ENCODE assay signal across 8 cellular contexts in genomic region chr12:113048716-113049127, GRCh38. TPM values are rescaled to one million over a fixed set of nuclear protein-coding genes. Genes with fewer than 3 reads are reported as not detected.
A peak's percentile ranks its signal among the peaks of the same experiment; 100 is the strongest.
DNase-seq lines count a peak whose midpoint lies in the region; ATAC-seq and TF ChIP-seq lines count a peak whose summit lies in the region.

No MANE protein-coding gene starts in this region.

- DNase-seq in DMS153 treated with DMSO at 0.1 percent for 48 hours (lab: John Stamatoyannopoulos, UW; ENCODE audit: unreplicated experiment) (peak; percentile 34), KG1 (lab: John Stamatoyannopoulos, UW) (peak; percentile 35), PC-3 (peak; percentile 84), fibroblast of gingiva (ENCODE audit: low read depth) (peak; percentile 50), tibial nerve (ENCODE audit: low spot score in 2 of 2) (peak; percentile 17 to 88), GOT3 (lab: John Stamatoyannopoulos, UW) (no peak)
- peak; percentile 48 for DNase-seq in activated T-cell treated with anti-CD3 and anti-CD28 coated beads, Interleukin-2, amount 50 U/mL, for 1 hour

- intact Hi-C loops in PC-3 (cut with micrococcal nuclease), result loop anchor here (1.0 kb wide), 3 partner anchors 50 to 126 kb away; no protein-coding TSS in a partner anchor

- TF ChIP-seq CTCF in PC-3 (conservative IDR thresholded peaks at IDR 0.05; ENCODE audit: low read depth, low read length), result peak; percentile 93
- TF ChIP-seq CTCF in neutrophil (IDR thresholded peaks at IDR 0.05), result peak; percentile 36
- peak; percentile 74 to 94 (median 79) for TF ChIP-seq CTCF in tibial nerve (IDR thresholded peaks at IDR 0.05)

- H3K27me3 ChIP-seq in PC-3 (ENCODE audit: low read length) (peaks cover 32% of the 10 kb centered on the region), neutrophil (peaks cover 24% of the 10 kb centered on the region), tibial nerve (no peaks in the 10 kb centered on the region)

- no peak overlapping the region for H3K27ac ChIP-seq in PC-3 (ENCODE audit: low read length)
- H3K27ac ChIP-seq in neutrophil, result no peak overlapping the region
- no peak overlapping the region for H3K27ac ChIP-seq in tibial nerve

- no TSS peak for BruUV-seq in PC-3 (replicated peaks; lab: Mats Ljungman, UMichigan)

- peak; percentile 86 for ATAC-seq in PC-3

- no peaks in the 10 kb centered on the region for H3F3A ChIP-seq in PC-3 (ENCODE audit: low read length, unreplicated experiment)

- H3K36me3 ChIP-seq in PC-3 (ENCODE audit: low read depth, low read length), result no peaks in the 10 kb centered on the region
- no peaks in the 10 kb centered on the region for H3K36me3 ChIP-seq in neutrophil
- no peaks in the 10 kb centered on the region for H3K36me3 ChIP-seq in tibial nerve

- no peaks in the 10 kb centered on the region for H3K9me3 ChIP-seq in PC-3 (ENCODE audit: low read length)
- H3K9me3 ChIP-seq in neutrophil, result no peaks in the 10 kb centered on the region
- peaks cover 0 to 5% (median 0%) of the 10 kb centered on the region in 4 donors for H3K9me3 ChIP-seq in tibial nerve

- H3K4me3 ChIP-seq in PC-3 (ENCODE audit: low read length), result no peak overlapping the region
- no peak overlapping the region for H3K4me3 ChIP-seq in neutrophil (ENCODE audit: low read depth in 1 of 2, low read length in 1 of 2)
- H3K4me3 ChIP-seq in tibial nerve, result no peak overlapping the region

- 6 to 7% methylated on average over 6 of the region's 6 CpGs for WGBS in tibial nerve, 2 donors

- POLR2A ChIA-PET in PC-3 (lab: Charles Lee; ENCODE audit: unreplicated experiment), result no interaction called here

- no peaks in the 10 kb centered on the region for H3K79me2 ChIP-seq in PC-3 (ENCODE audit: low read length)

- TF ChIP-seq POLR2A in tibial nerve (IDR thresholded peaks at IDR 0.05), result no peak

- TF ChIP-seq EP300 in tibial nerve (IDR thresholded peaks at IDR 0.05), result no peak

- H3K9ac ChIP-seq in PC-3 (ENCODE audit: low read length), result no peak overlapping the region

- no peaks in the 10 kb centered on the region for H3K4me1 ChIP-seq in PC-3 (ENCODE audit: insufficient read depth, low read length)
- H3K4me1 ChIP-seq in neutrophil (ENCODE audit: control insufficient read depth in 1 of 2, insufficient read depth in 1 of 2, low read depth in 1 of 2, low read length in 1 of 2), result no peaks in the 10 kb centered on the region
- H3K4me1 ChIP-seq in tibial nerve, result no peaks in the 10 kb centered on the region

- no peaks in the 10 kb centered on the region for H4K20me1 ChIP-seq in PC-3 (ENCODE audit: low read length)

- CTCF ChIA-PET in PC-3 (lab: Charles Lee), result interaction anchor here (1.3 kb wide), 1 partner anchor 56 kb away, joined by 4 read pairs; no protein-coding TSS in a partner anchor

- no peak overlapping the region for H3K4me2 ChIP-seq in PC-3 (ENCODE audit: low read length)

- H3K9me2 ChIP-seq in PC-3 (replicated peaks; ENCODE audit: low read length), result no peaks in the 10 kb centered on the region

- peak overlapping the region; percentile 54; the same call in 1 of the 2 replicates for H2AFZ ChIP-seq in PC-3 (ENCODE audit: low read length)

RNA-seq across cellular contexts. Expression of gene DTX1, which starts 7.8 kb away (rescaled TPM):
- not detected in 2 replicates for total RNA-seq in PC-3 (2014; rRNA removed)
- 10 to 100 TPM; 17.3 to 38.1 (median 25.4) TPM for total RNA-seq in tibial nerve

Comparison
In these comparisons a context has a peak if more than half of its experiments do, and no peak if none do; other contexts are left out.
1. CTCF ChIP-seq: peak in every context shown above with its lines; median percentile 93 in PC-3; 79 in tibial nerve; 36 in neutrophil.
2. RNA of gene DTX1, which starts 7.8 kb away (total RNA-seq): 17.3 to 38.1 TPM in tibial nerve; not detected in PC-3; every median in the first group is over 10 times any median in the second.